ENCODE assay signal across 28 cellular contexts in the genomic region with DNA sequence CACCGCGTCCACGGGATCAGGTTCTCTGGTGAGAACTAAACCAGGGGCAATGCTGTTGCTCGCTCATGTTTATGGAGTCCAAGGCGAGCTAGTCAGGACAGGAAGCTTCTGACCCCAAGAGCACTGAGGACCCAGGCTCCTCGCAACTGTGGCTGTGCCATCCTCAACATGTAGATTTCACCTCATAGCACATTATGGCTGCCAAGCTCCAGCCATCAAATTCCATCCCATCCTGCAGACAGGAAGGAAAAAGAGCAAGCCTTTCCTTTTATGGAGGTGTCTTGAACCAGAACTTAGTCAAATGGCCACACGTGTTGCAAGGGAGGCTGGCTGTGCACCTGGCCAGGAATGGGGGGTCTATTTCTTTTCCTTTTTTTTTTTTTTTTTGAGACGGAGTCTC. TPM values are rescaled to one million over a fixed set of nuclear protein-coding genes. Genes with fewer than 3 reads are reported as not detected.
DNase-seq lines count a peak whose midpoint lies in the region; ATAC-seq, FAIRE-seq and TF ChIP-seq lines count a peak whose summit lies in the region.
"Had no signal": no experiment of that assay in that cellular context is flagged by ENCODE, and none has a peak within 500 bp of the region (broad histone marks: within the 10 kb centered on the region; RNA-seq: fewer than 3 reads in every experiment).

No MANE protein-coding gene starts in this region.

- H3K27me3 ChIP-seq in heart right ventricle (peaks cover 0 to 11% (median 0%) of the 10 kb centered on the region in 7 donors), K562 (ENCODE audit: control insufficient read depth in 2 of 2, insufficient read depth in 2 of 2, low read length in 2 of 2) (peaks cover 2 to 25% of the 10 kb centered on the region in 2 experiments; a peak in 3 of 5 replicates), GM23338 (ENCODE audit: insufficient read depth) (no peaks in the 10 kb centered on the region)
- H3K27me3 ChIP-seq: BLaER1 had no signal

- no peaks in the 10 kb centered on the region; the same call in 2 of the 3 replicates for H3K36me3 Mint-ChIP-seq in GM23338 (ENCODE audit: low read depth)
- H3K36me3 Mint-ChIP-seq: CD14-positive monocyte; CD4-positive, alpha-beta memory T cell; CD4-positive, CD25-positive, alpha-beta regulatory T cell; CD8-positive, alpha-beta memory T cell had no signal

- TF ChIP-seq EP300 in K562 (IDR thresholded peaks at IDR 0.05; ENCODE audit: low read length): no peak

- H2AFZ ChIP-seq in K562 (ENCODE audit: low read depth, low read length): no peak overlapping the region
- H2AFZ ChIP-seq in GM23338: no peak overlapping the region

- ATAC-seq in left cardiac atrium: no peak
- ATAC-seq in heart right ventricle: no peak
- ATAC-seq in K562: no peak
- no peak for ATAC-seq in GM23338
- ATAC-seq: GM12878 had no signal

- H3K4me3 Mint-ChIP-seq in GM23338: no peak overlapping the region
- H3K4me3 Mint-ChIP-seq: CD14-positive monocyte; CD4-positive, alpha-beta memory T cell; CD4-positive, CD25-positive, alpha-beta regulatory T cell; CD8-positive, alpha-beta memory T cell had no signal

- no peaks in the 10 kb centered on the region for H3K4me1 ChIP-seq in heart right ventricle
- peaks cover 0 to 14% of the 10 kb centered on the region in 2 experiments; a peak in 2 of 5 replicates for H3K4me1 ChIP-seq in K562 (replicated peaks in 1 of 2; ENCODE audit: control insufficient read depth in 2 of 2, insufficient read depth in 2 of 2, low read length in 2 of 2)
- H3K4me1 ChIP-seq in GM23338 (ENCODE audit: insufficient read depth): no peaks in the 10 kb centered on the region
- H3K4me1 ChIP-seq: A549, BE2C had no signal

- H3K9me3 Mint-ChIP-seq in GM23338: 0 out of 3 replicates have a peak, but pooled peaks cover 3% of the 10 kb centered on the region
- H3K9me3 Mint-ChIP-seq: CD8-positive, alpha-beta memory T cell had no signal

- intact Hi-C loops in left cardiac atrium (cut with DNase I) (no loop called here), heart right ventricle (cut with DNase I) (no loop called here), K562 (cut with micrococcal nuclease) (no loop called here)

- no TSS peak for BruUV-seq in K562 (replicated peaks; lab: Mats Ljungman, UMichigan)

- no peaks in the 10 kb centered on the region for H3K79me2 ChIP-seq in K562 (ENCODE audit: control insufficient read depth, insufficient read depth, low read length)
- H3K79me2 ChIP-seq in GM23338 (replicated peaks; ENCODE audit: insufficient read depth): no peaks in the 10 kb centered on the region

- H3K9ac ChIP-seq in K562 (ENCODE audit: insufficient read depth in 1 of 2, low read depth in 2 of 2, low read length in 2 of 2): no peak overlapping the region
- H3K9ac ChIP-seq: BLaER1 had no signal

- H3K4me3 ChIP-seq in heart right ventricle (no peak overlapping the region), K562 (no peak overlapping the region), GM23338 (no peak overlapping the region)
- H3K4me3 ChIP-seq: A549, BLaER1, GM12878 had no signal

- FAIRE-seq in K562 (lab: Jason Lieb, UNC): no peak
- FAIRE-seq: A549, GM12878, GM12892, GM18507 had no signal

- DNase-seq in left cardiac atrium: peak; percentile 13
- DNase-seq in heart right ventricle: no peak
- no peak for DNase-seq in K562 (ENCODE audit: extremely low read depth in 1 of 4, low spot score in 3 of 4)
- DNase-seq in GM23338 (ENCODE audit: low spot score): no peak
- no peak for DNase-seq in ACHN
- DNase-seq: BE2C; C1 segment of cervical spinal cord; CD4-positive, alpha-beta memory T cell; CD4-positive, CD25-positive, alpha-beta regulatory T cell; CD8-positive, alpha-beta memory T cell; COR-L47; DMS 273 treated with DMSO at 0.1 percent for 48 hours; DMS153; DMS53; DMS79; DND-41; EL; GDM1 had no signal

- no peaks in the 10 kb centered on the region for H3K36me3 ChIP-seq in heart right ventricle
- no peaks in the 10 kb centered on the region for H3K36me3 ChIP-seq in K562 (ENCODE audit: control insufficient read depth, insufficient read depth, low read length)
- H3K36me3 ChIP-seq in GM23338 (ENCODE audit: insufficient read depth): no peaks in the 10 kb centered on the region
- H3K36me3 ChIP-seq: BE2C, BLaER1 had no signal

- TF ChIP-seq RAD21 in K562 (CRISPR knock-in tag; conservative IDR thresholded peaks at IDR 0.05 in 1 of 2, IDR thresholded peaks at IDR 0.05 in 1 of 2): no peak

- POLR2A ChIA-PET in K562 (lab: Yijun Ruan, JAX): interaction anchor here (0.5 to 0.6 kb wide), 2 partner anchors 49 to 782 kb away, joined by 3 read pairs; no protein-coding TSS in a partner anchor

- CTCF ChIA-PET in K562 (lab: Yijun Ruan, JAX; ENCODE audit: low intra/inter-chr PET ratio): no interaction called here

- no peak overlapping the region for H3K4me2 ChIP-seq in K562 (ENCODE audit: insufficient read depth, low read length)
- no peak overlapping the region for H3K4me2 ChIP-seq in GM23338
- H3K4me2 ChIP-seq: A549, BLaER1 had no signal

- WGBS in heart right ventricle, 2 donors: 82 to 91% methylated on average over 8 of the region's 8 CpGs
- 24% methylated on average over 7 of the region's 8 CpGs for WGBS in K562 (ENCODE audit: insufficient coverage, low coverage, missing lambda C conversion rate)

- peaks cover 0 to 7% (median 3%) of the 10 kb centered on the region in 11 donors for H3K9me3 ChIP-seq in heart right ventricle
- H3K9me3 ChIP-seq in K562 (replicated peaks; ENCODE audit: control insufficient read depth, insufficient read depth, low read depth, low read length): no peaks in the 10 kb centered on the region
- H3K9me3 ChIP-seq: BE2C had no signal

- in situ Hi-C loops in K562 (cut with MboI) (no loop called here), ACHN (cut with HindIII; ENCODE audit: low pct_ligation_motif_present, low pct_unique_long_range_greater_than_20kb, low sequenced_read_pairs) (no loop called here)

- H4K20me1 ChIP-seq in K562 (replicated peaks; ENCODE audit: control insufficient read depth, insufficient read depth, low read length): no peaks in the 10 kb centered on the region
- H4K20me1 ChIP-seq in GM23338 (replicated peaks; ENCODE audit: insufficient read depth): no peaks in the 10 kb centered on the region
- H4K20me1 ChIP-seq: BLaER1 had no signal

- peaks cover 4% of the 10 kb centered on the region; the same call in 1 of the 3 replicates for H3K4me1 Mint-ChIP-seq in GM23338
- H3K4me1 Mint-ChIP-seq: CD14-positive monocyte; CD4-positive, CD25-positive, alpha-beta regulatory T cell; CD8-positive, alpha-beta memory T cell had no signal

- H3K9me2 ChIP-seq in GM23338 (ENCODE audit: insufficient read depth): no peaks in the 10 kb centered on the region

- no peaks in the 10 kb centered on the region for H3K9me1 ChIP-seq in K562 (ENCODE audit: control insufficient read depth, insufficient read depth, low read length)

- no peak for TF ChIP-seq POLR2A in K562 (conservative IDR thresholded peaks at IDR 0.05)

- H3K27me3 Mint-ChIP-seq in GM23338 (ENCODE audit: insufficient read depth, low read depth, poor library complexity): peaks cover 6% of the 10 kb centered on the region
- H3K27me3 Mint-ChIP-seq: CD4-positive, CD25-positive, alpha-beta regulatory T cell had no signal

- no peaks in the 10 kb centered on the region for H3F3A ChIP-seq in GM23338 (replicated peaks; ENCODE audit: low read depth)

- no peak for TF ChIP-seq CTCF in heart right ventricle (IDR thresholded peaks at IDR 0.05)
- no peak for TF ChIP-seq CTCF in K562 (IDR thresholded peaks at IDR 0.05 in 2 of 3, conservative IDR thresholded peaks at IDR 0.05 in 1 of 3; ENCODE audit: insufficient read depth in 2 of 3, low read depth in 1 of 3, low read length in 3 of 3)
- no peak for TF ChIP-seq CTCF in GM23338 (conservative IDR thresholded peaks at IDR 0.05; ENCODE audit: low read depth in 2 of 2)

- no peak overlapping the region for H3K27ac Mint-ChIP-seq in GM23338
- H3K27ac Mint-ChIP-seq: CD14-positive monocyte; CD4-positive, alpha-beta memory T cell; CD4-positive, CD25-positive, alpha-beta regulatory T cell; CD8-positive, alpha-beta memory T cell had no signal

- H3K27ac ChIP-seq in heart right ventricle: no peak overlapping the region
- no peak overlapping the region for H3K27ac ChIP-seq in K562 (ENCODE audit: extremely low read depth, low read depth, low read length)
- no peak overlapping the region for H3K27ac ChIP-seq in GM23338 (ENCODE audit: low read depth)
- H3K27ac ChIP-seq: 22Rv1, A549, BLaER1 had no signal

TF ChIP-seq in K562, 482 proteins besides CTCF, POLR2A, EP300 and RAD21 (continues in another document):
- TF ChIP-seq BCOR (IDR thresholded peaks at IDR 0.05) (peak; percentile 59; the same call in 1 of the 2 replicates), HLTF (IDR thresholded peaks at IDR 0.05) (0 out of 2 replicates have a peak, but pooled peaks have one; percentile 13), SRF (CRISPR knock-in tag; IDR thresholded peaks at IDR 0.05) (no peak), CHCHD3 (CRISPR knock-in tag; IDR thresholded peaks at IDR 0.05) (no peak)

TF ChIP-seq in GM23338, 12 proteins besides CTCF, POLR2A, EP300 and RAD21 (continues in another document):
- TF ChIP-seq NANOG (IDR thresholded peaks at IDR 0.05; ENCODE audit: borderline replicate concordance) (no peak), CREB1 (CRISPR knock-in tag; IDR thresholded peaks at IDR 0.05; ENCODE audit: low read depth) (no peak), JUNB (IDR thresholded peaks at IDR 0.05; ENCODE audit: unreplicated experiment) (no peak), EZH2 (IDR thresholded peaks at IDR 0.05; ENCODE audit: low read depth, unreplicated experiment) (no peak), ZNF114 (CRISPR knock-in tag; IDR thresholded peaks at IDR 0.05) (no peak)

RNA-seq across cellular contexts. Expression of gene NKX6-2, which starts 16.1 kb away (rescaled TPM):
- total RNA-seq in left cardiac atrium (not detected), heart right ventricle (not detected), K562 (2014; rRNA removed) (not detected in 2 replicates), K562 (2014; rRNA removed; fragmentation: Illumina TruSeq; extraction: Trizol) (not detected in 2 replicates), K562 (2015; rRNA removed; fragmentation: Illumina TruSeq; extraction: Trizol) (not detected in 2 replicates), K562 (2021) (not detected in 2 replicates)
- polyA plus RNA-seq in heart right ventricle (under 1 TPM; 0.17 to 0.51 TPM), K562 (2011; rRNA removed) (not detected in 2 replicates), K562 (2014; fragmentation: Illumina TruSeq; extraction: Trizol) (not detected in 2 replicates), K562 (2014; fragmentation: Nextera tagmentation; extraction: Ambion mirVana) (1 to 10 TPM; 1.0 to 1.6 TPM), K562 (2014; rRNA removed) (not detected in 2 replicates), GM23338 (2016; fragmentation: Nextera tagmentation; extraction: Ambion mirVana) (9.3 and 10.9 TPM in 2 replicates)
- total RNA-seq in K562 (2011; cell fraction: chromatin; rRNA removed; ENCODE audit: low replicate concordance): not detected in 2 replicates
- total RNA-seq in K562 (2011; cell fraction: nucleolus; rRNA removed): not detected in 2 replicates
- total RNA-seq in K562 (2011; cell fraction: nucleoplasm; rRNA removed): not detected in 2 replicates
- polyA plus RNA-seq in K562 (2011; cell fraction: cytosol; rRNA removed): not detected in 2 replicates
- polyA plus RNA-seq in K562 (2011; cell fraction: nucleus; rRNA removed): not detected in 2 replicates
- polyA plus RNA-seq in K562 (2012): 0.32 and 0.98 TPM in 2 replicates
- not detected in 2 replicates for polyA minus RNA-seq in K562 (2011; rRNA and poly(A)+ RNA removed)
- polyA minus RNA-seq in K562 (2011; cell fraction: cytosol; rRNA and poly(A)+ RNA removed): not detected in 2 replicates
- polyA minus RNA-seq in K562 (2011; cell fraction: nucleus; rRNA and poly(A)+ RNA removed): not detected in 2 replicates
- 0.24 TPM in 1 of 2 replicates, not detected in the other for total RNA-seq in GM23338 (2014; rRNA removed; shearing (Covaris generic))
- total RNA-seq: A172; CD4-positive, alpha-beta memory T cell; CD4-positive, CD25-positive, alpha-beta regulatory T cell; CD8-positive, alpha-beta memory T cell; G401; GM12878 had no signal
- polyA plus RNA-seq: A549; AG04450; CD14-positive monocyte; CD8-positive, alpha-beta memory T cell had no signal
